In genomic region chr7:98051118-98051744, GRCh38 we compare ENCODE assay signal across 9 cellular contexts. TPM values are rescaled to one million over a fixed set of nuclear protein-coding genes. Genes with fewer than 3 reads are reported as not detected.
A peak's percentile ranks its signal among the peaks of the same experiment; 100 is the strongest.
DNase-seq lines count a peak whose midpoint lies in the region; ATAC-seq and TF ChIP-seq lines count a peak whose summit lies in the region.
"Had no signal": no experiment of that assay in that cellular context is flagged by ENCODE, and none has a peak within 500 bp of the region (broad histone marks: within the 10 kb centered on the region; RNA-seq: fewer than 3 reads in every experiment).

No MANE protein-coding gene starts in this region.

- no peaks in the 10 kb centered on the region for H3K36me3 ChIP-seq in vagina
- H3K36me3 ChIP-seq: neutrophil had no signal

- H3K9me3 ChIP-seq in vagina, result no peaks in the 10 kb centered on the region
- H3K9me3 ChIP-seq: neutrophil had no signal

- DNase-seq in GM10266 (ENCODE audit: extremely low spot score) (peak; percentile 22), NCI-H2227 treated with DMSO at 0.1 percent for 48 hours (lab: John Stamatoyannopoulos, UW) (peak; percentile 83), naive B cell (peak; percentile 2), vagina (ENCODE audit: extremely low spot score in 2 of 2) (no peak), HK-2 (ENCODE audit: unreplicated experiment) (no peak)
- peak; percentile 76 to 84 for DNase-seq in activated T-cell treated with anti-CD3 and anti-CD28 coated beads, Interleukin-2, amount 50 U/mL, for 48 hours

- H3K4me3 Mint-ChIP-seq in naive B cell, result peak overlapping the region in 3 of 8 donors; percentile 12 to 44 (median 26)

- H3K4me1 Mint-ChIP-seq in naive B cell, result peaks cover 2 to 9% (median 4%) of the 10 kb centered on the region in 3 donors

- TF ChIP-seq POLR2A in vagina (IDR thresholded peaks at IDR 0.05), result no peak

- no peaks in the 10 kb centered on the region for H3K36me3 Mint-ChIP-seq in naive B cell

- ATAC-seq in naive B cell (ENCODE audit: low read depth in 2 of 2), result peak; percentile 37 to 52
- ATAC-seq in GM21529 (IDR thresholded peaks at IDR 0.05; ENCODE audit: unreplicated experiment), result no peak
- ATAC-seq in HG02852 (IDR thresholded peaks at IDR 0.05; ENCODE audit: unreplicated experiment), result no peak

- no peak overlapping the region for H3K4me3 ChIP-seq in vagina

- TF ChIP-seq CTCF in GM10266 (IDR thresholded peaks at IDR 0.05; ENCODE audit: control insufficient read depth, insufficient read depth, low read depth, missing control alignments) (no peak), vagina (IDR thresholded peaks at IDR 0.05) (no peak)

- intact Hi-C loops in vagina (cut with DNase I), result no loop called here

- H3K9me3 Mint-ChIP-seq in naive B cell, result no peaks in the 10 kb centered on the region

- no peak overlapping the region for H3K27ac ChIP-seq in vagina
- H3K27ac ChIP-seq: neutrophil had no signal

- H3K27ac Mint-ChIP-seq in naive B cell, result peak overlapping the region in 1 of 6 donors; percentile 4

- H3K27me3 ChIP-seq in vagina, result no peaks in the 10 kb centered on the region

- H3K4me1 ChIP-seq in vagina, result no peaks in the 10 kb centered on the region

- peaks cover 15 to 53% (median 29%) of the 10 kb centered on the region in 3 donors for H3K27me3 Mint-ChIP-seq in naive B cell

RNA-seq across cellular contexts. Expression of gene LMTK2, which starts 55.4 kb away (rescaled TPM):
- 1 to 10 TPM; 1.4 to 3.5 (median 2.0) TPM for polyA plus RNA-seq in naive B cell (ENCODE audit: low read depth in 6 of 6)
- 21.6 TPM for total RNA-seq in vagina

Comparison
In these comparisons a context has a peak if more than half of its experiments do, and no peak if none do; other contexts are left out.
1. DNase-seq: peak in GM10266 (single experiment), NCI-H2227 treated with DMSO at 0.1 percent for 48 hours (single experiment), activated T-cell treated with anti-CD3 and anti-CD28 coated beads, Interleukin-2, amount 50 U/mL, for 48 hours (2 of 2) and naive B cell (single experiment); none in vagina (0 of 2) and HK-2 (single experiment).
2. ATAC-seq: peak in naive B cell (2 of 2); none in GM21529 (single experiment) and HG02852 (single experiment).